8 cellular contexts compared by ENCODE assay signal in the genomic region with DNA sequence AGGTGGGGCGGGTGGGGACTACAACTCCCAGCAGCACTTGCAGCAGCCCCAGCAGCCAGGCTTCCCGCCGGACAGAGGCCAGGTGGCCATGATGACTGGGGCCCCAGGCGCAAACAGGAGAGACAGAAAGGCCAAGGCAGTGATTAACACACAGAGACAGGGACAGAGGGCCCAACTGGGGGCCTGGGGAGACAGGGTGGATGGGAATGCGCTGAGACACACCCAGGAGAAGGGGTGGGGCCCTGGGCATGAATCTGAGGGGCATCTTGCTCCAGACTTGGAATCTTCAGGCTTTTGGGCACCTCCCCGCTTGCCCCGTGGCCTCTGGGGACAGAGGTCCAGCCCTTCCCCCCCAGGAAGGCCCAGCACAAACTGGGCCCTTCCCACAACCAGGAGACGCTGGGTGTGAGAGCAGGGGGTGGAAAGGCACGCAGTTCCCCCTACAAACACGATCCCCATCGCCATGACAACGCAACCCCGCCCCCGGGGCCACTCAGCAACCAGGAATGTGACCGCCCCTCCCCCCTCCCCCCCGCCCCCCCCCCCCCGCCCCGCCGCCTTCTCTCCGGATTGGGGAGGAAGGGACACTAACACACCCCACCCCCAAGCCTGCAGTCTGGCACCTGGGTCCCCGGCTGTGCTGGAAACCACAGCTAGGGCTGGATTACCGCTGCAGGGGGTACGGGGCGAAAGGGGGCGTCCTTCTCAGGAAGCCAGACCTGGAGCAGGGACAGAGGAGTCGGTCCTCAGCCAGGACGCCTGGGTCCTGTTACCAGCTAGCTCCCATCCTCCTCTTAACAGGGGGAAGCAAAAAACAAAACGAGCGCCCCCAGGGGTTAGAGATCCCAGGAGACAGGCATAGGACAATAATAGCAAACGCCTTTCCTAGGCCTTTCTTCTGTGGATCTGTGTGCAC. TPM values are rescaled to one million over a fixed set of nuclear protein-coding genes. Genes with fewer than 3 reads are reported as not detected.
DNase-seq lines count a peak whose midpoint lies in the region; ATAC-seq and TF ChIP-seq lines count a peak whose summit lies in the region.

No MANE protein-coding gene starts in this region.

- H3K9me3 ChIP-seq in KOPT-K1 (ENCODE audit: insufficient read depth, low read length, poor library complexity, severe bottlenecking) = no peaks in the 10 kb centered on the region
- H3K9me3 ChIP-seq in Peyer's patch = no peaks in the 10 kb centered on the region
- H3K9me3 ChIP-seq in neuron (ENCODE audit: low read length) = no peaks in the 10 kb centered on the region
- H3K9me3 ChIP-seq in uterus = no peaks in the 10 kb centered on the region

- ATAC-seq in activated naive CD8-positive, alpha-beta T cell treated with anti-CD3 and anti-CD28 coated beads, Interleukin-2, amount 50 U/mL, for 24 hours = no peak
- ATAC-seq in HG03196 (IDR thresholded peaks at IDR 0.05; ENCODE audit: unreplicated experiment) = no peak

- H3K27me3 Mint-ChIP-seq in activated naive CD8-positive, alpha-beta T cell treated with anti-CD3 and anti-CD28 coated beads, Interleukin-2, amount 50 U/mL, for 24 hours = no peaks in the 10 kb centered on the region

- peak overlapping the region; percentile 23 to 97 (median 66) for H3K4me3 ChIP-seq in Peyer's patch
- H3K4me3 ChIP-seq in neuron (ENCODE audit: low read length) = peak overlapping the region; percentile 47
- H3K4me3 ChIP-seq in uterus = peak overlapping the region; percentile 97 to 98

- H3K36me3 Mint-ChIP-seq in activated naive CD8-positive, alpha-beta T cell treated with anti-CD3 and anti-CD28 coated beads, Interleukin-2, amount 50 U/mL, for 24 hours (ENCODE audit: low read depth) = peaks cover 48% of the 10 kb centered on the region

- peak; percentile 40 for DNase-seq in DMS79 treated with DMSO at 0.1 percent for 48 hours (lab: John Stamatoyannopoulos, UW)
- peak; percentile 74 to 95 (median 94) for DNase-seq in Peyer's patch
- DNase-seq in activated naive CD8-positive, alpha-beta T cell treated with anti-CD3 and anti-CD28 coated beads, Interleukin-2, amount 50 U/mL, for 24 hours = peak; percentile 75
- DNase-seq in glomerular visceral epithelial cell (ENCODE audit: extremely low spot score) = peak; percentile 98
- DNase-seq in uterus = peak; percentile 96 to 98

- no peaks in the 10 kb centered on the region for H3K9me3 Mint-ChIP-seq in activated naive CD8-positive, alpha-beta T cell treated with anti-CD3 and anti-CD28 coated beads, Interleukin-2, amount 50 U/mL, for 24 hours

- H3K36me3 ChIP-seq in KOPT-K1 (ENCODE audit: insufficient read depth, low read length) (peaks cover 41% of the 10 kb centered on the region), Peyer's patch (peaks cover 0 to 32% (median 0%) of the 10 kb centered on the region in 3 donors), neuron (ENCODE audit: insufficient read depth, low read length) (peaks cover 22% of the 10 kb centered on the region), uterus (no peaks in the 10 kb centered on the region)

- intact Hi-C loops in uterus (cut with DNase I; ENCODE audit: low total_unique reads) = no loop called here

- TF ChIP-seq POLR2A in Peyer's patch (IDR thresholded peaks at IDR 0.05) (peak; percentile 8 to 59), uterus (IDR thresholded peaks at IDR 0.05) (peak; percentile 13 to 68)

- H3K27me3 ChIP-seq in Peyer's patch (no peaks in the 10 kb centered on the region), neuron (ENCODE audit: insufficient read depth, low read length) (no peaks in the 10 kb centered on the region), uterus (no peaks in the 10 kb centered on the region)

- peaks cover 58% of the 10 kb centered on the region for H3K4me1 Mint-ChIP-seq in activated naive CD8-positive, alpha-beta T cell treated with anti-CD3 and anti-CD28 coated beads, Interleukin-2, amount 50 U/mL, for 24 hours

- peak overlapping the region; percentile 98 for H3K27ac ChIP-seq in KOPT-K1 (ENCODE audit: low read depth, low read length, poor library complexity, severe bottlenecking)
- H3K27ac ChIP-seq in Peyer's patch = peak overlapping the region; percentile 87 to 99 (median 96)
- H3K27ac ChIP-seq in uterus = peak overlapping the region; percentile 99 to 100

- H3K27ac Mint-ChIP-seq in activated naive CD8-positive, alpha-beta T cell treated with anti-CD3 and anti-CD28 coated beads, Interleukin-2, amount 50 U/mL, for 24 hours = peak overlapping the region; percentile 98

- peak overlapping the region; percentile 92 for H3K4me3 Mint-ChIP-seq in activated naive CD8-positive, alpha-beta T cell treated with anti-CD3 and anti-CD28 coated beads, Interleukin-2, amount 50 U/mL, for 24 hours

- no peak overlapping the region for H2AFZ ChIP-seq in neuron (ENCODE audit: low read depth, low read length)

- TF ChIP-seq CTCF in Peyer's patch (IDR thresholded peaks at IDR 0.05) (peak in 3 of 6 experiments; percentile 2 to 28 (median 13)), uterus (IDR thresholded peaks at IDR 0.05) (peak in 1 of 4 experiments; percentile 19)

- peaks cover 0 to 41% (median 33%) of the 10 kb centered on the region in 4 donors for H3K4me1 ChIP-seq in Peyer's patch
- peaks cover 47% of the 10 kb centered on the region for H3K4me1 ChIP-seq in neuron (ENCODE audit: insufficient read depth, low read length)
- peaks cover 0 to 7% of the 10 kb centered on the region in 2 donors for H3K4me1 ChIP-seq in uterus

RNA-seq across cellular contexts. Expression of gene HDGF, which starts 4.5 kb away (rescaled TPM):
- 100 to 1,000 TPM; 234 to 309 (median 281) TPM for total RNA-seq in Peyer's patch
- total RNA-seq in uterus = 100 to 1,000 TPM in 2 of 4 donors, 10 to 100 TPM in 2; 41.2 to 150 (median 73.7) TPM

RNA-seq across cellular contexts. Expression of gene MRPL24, which starts 6.1 kb away (rescaled TPM):
- total RNA-seq in Peyer's patch (10 to 100 TPM; 15.7 to 35.8 (median 22.0) TPM), uterus (10 to 100 TPM in 3 of 4 donors, 1 to 10 TPM in 1; 8.2 to 58.5 (median 23.8) TPM)

RNA-seq across cellular contexts. Expression of gene ISG20L2, which starts 18.4 kb away (rescaled TPM):
- 10 to 100 TPM; 22.4 to 47.2 (median 27.9) TPM for total RNA-seq in Peyer's patch
- total RNA-seq in uterus = 10 to 100 TPM in 2 of 4 donors, 1 to 10 TPM in 2; 3.6 to 24.8 (median 10.2) TPM

RNA-seq across cellular contexts. Expression of gene METTL25B, which starts 18.7 kb away (rescaled TPM):
- total RNA-seq in Peyer's patch (10 to 100 TPM; 33.8 to 95.2 (median 64.9) TPM), uterus (10 to 100 TPM in 3 of 4 donors, 1 to 10 TPM in 1; 3.5 to 69.7 (median 29.4) TPM)

RNA-seq across cellular contexts. Expression of gene PRCC, which starts 20.4 kb away (rescaled TPM):
- total RNA-seq in Peyer's patch (100 to 1,000 TPM in 1 of 4 donors, 10 to 100 TPM in 3; 43.3 to 114 (median 46.3) TPM), uterus (10 to 100 TPM; 22.7 to 71.9 (median 29.1) TPM)

Comparison
In these comparisons a context has a peak if more than half of its experiments do, and no peak if none do; other contexts are left out.
1. DNase-seq: peak in every context shown above with its lines; median percentile 98 in glomerular visceral epithelial cell; 97 in uterus; 94 in Peyer's patch; 75 in activated naive CD8-positive, alpha-beta T cell treated with anti-CD3 and anti-CD28 coated beads, Interleukin-2, amount 50 U/mL, for 24 hours; 40 in DMS79 treated with DMSO at 0.1 percent for 48 hours.
2. H3K4me3 ChIP-seq: peak in every context shown above with its lines; median percentile 98 in uterus; 66 in Peyer's patch; 47 in neuron.